1 cellular context compared by ENCODE assay signal in the genomic region with DNA sequence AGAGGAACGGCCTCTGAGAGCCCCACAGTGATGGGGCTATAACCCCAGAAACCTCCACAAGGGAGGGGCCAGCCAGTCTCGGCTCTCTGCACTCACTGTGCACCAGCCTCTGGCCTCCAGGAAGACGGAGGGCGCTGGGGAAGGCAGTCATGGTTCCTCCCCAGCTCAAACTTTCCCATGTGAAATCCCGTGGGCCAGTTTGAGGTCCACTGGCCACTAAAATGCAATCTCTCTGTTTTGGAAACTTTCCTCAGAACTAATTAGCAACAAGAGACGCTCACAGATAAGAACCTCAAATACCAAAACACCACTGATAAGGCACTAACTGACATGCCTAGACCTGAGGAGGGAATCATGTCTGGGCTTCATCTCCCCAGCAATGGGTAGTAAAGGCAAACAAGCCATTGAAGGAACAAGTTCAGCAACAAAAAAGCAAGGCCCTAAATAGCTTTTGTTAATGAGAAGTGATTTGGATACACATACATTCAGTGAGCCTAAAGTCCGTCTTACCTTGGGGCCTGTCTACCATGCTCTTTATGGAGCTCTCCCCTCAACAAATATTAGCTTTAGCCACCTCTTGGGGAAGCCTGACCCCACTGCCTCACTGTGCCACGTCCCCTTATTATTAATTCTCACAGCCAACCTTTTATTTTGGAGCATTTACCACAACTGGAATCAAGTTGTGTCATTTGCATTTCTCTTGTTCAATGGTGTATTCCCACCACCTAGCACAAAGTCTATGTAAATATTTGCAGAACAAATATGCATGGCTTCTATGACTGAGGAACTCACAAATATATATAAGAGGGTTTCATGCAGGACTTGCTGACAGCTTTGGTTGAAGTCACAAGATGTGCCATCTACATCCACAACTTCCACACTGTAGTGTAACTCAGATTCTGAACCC.
A peak's percentile ranks its signal among the peaks of the same experiment; 100 is the strongest.
TF ChIP-seq lines count a peak whose summit lies in the region.

No MANE protein-coding gene starts in this region.

TF ChIP-seq in HepG2, 621 proteins besides CTCF, POLR2A, EP300 and RAD21 (continued from another document and continues in another):
- TF ChIP-seq, protein P1, sequence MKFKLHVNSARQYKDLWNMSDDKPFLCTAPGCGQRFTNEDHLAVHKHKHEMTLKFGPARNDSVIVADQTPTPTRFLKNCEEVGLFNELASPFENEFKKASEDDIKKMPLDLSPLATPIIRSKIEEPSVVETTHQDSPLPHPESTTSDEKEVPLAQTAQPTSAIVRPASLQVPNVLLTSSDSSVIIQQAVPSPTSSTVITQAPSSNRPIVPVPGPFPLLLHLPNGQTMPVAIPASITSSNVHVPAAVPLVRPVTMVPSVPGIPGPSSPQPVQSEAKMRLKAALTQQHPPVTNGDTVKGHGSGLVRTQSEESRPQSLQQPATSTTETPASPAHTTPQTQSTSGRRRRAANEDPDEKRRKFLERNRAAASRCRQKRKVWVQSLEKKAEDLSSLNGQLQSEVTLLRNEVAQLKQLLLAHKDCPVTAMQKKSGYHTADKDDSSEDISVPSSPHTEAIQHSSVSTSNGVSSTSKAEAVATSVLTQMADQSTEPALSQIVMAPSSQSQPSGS (CRISPR knock-in tag; IDR thresholded peaks at IDR 0.05), result 0 out of 2 replicates have a peak, but pooled peaks have one; percentile 21
- TF ChIP-seq SMARCC2 (IDR thresholded peaks at IDR 0.05), result no peak
- no peak for TF ChIP-seq SNAI1 (CRISPR knock-in tag; IDR thresholded peaks at IDR 0.05; ENCODE audit: borderline replicate concordance)
- no peak for TF ChIP-seq PLRG1 (conservative IDR thresholded peaks at IDR 0.05)
- TF ChIP-seq, protein P2, sequence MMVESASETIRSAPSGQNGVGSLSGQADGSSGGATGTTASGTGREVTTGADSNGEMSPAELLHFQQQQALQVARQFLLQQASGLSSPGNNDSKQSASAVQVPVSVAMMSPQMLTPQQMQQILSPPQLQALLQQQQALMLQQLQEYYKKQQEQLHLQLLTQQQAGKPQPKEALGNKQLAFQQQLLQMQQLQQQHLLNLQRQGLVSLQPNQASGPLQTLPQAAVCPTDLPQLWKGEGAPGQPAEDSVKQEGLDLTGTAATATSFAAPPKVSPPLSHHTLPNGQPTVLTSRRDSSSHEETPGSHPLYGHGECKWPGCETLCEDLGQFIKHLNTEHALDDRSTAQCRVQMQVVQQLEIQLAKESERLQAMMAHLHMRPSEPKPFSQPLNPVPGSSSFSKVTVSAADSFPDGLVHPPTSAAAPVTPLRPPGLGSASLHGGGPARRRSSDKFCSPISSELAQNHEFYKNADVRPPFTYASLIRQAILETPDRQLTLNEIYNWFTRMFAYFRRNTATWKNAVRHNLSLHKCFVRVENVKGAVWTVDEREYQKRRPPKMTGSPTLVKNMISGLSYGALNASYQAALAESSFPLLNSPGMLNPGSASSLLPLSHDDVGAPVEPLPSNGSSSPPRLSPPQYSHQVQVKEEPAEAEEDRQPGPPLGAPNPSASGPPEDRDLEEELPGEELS (CRISPR knock-in tag; IDR thresholded peaks at IDR 0.05), result peak; percentile 62; the same call in 1 of the 2 replicates
- TF ChIP-seq, protein P3, sequence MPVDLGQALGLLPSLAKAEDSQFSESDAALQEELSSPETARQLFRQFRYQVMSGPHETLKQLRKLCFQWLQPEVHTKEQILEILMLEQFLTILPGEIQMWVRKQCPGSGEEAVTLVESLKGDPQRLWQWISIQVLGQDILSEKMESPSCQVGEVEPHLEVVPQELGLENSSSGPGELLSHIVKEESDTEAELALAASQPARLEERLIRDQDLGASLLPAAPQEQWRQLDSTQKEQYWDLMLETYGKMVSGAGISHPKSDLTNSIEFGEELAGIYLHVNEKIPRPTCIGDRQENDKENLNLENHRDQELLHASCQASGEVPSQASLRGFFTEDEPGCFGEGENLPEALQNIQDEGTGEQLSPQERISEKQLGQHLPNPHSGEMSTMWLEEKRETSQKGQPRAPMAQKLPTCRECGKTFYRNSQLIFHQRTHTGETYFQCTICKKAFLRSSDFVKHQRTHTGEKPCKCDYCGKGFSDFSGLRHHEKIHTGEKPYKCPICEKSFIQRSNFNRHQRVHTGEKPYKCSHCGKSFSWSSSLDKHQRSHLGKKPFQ (CRISPR knock-in tag; IDR thresholded peaks at IDR 0.05; ENCODE audit: insufficient replicate concordance), result peak; percentile 92
- TF ChIP-seq ZFP37 (CRISPR knock-in tag; IDR thresholded peaks at IDR 0.05; ENCODE audit: borderline replicate concordance), result 0 out of 2 replicates have a peak, but pooled peaks have one; percentile 24
- TF ChIP-seq, protein P4, sequence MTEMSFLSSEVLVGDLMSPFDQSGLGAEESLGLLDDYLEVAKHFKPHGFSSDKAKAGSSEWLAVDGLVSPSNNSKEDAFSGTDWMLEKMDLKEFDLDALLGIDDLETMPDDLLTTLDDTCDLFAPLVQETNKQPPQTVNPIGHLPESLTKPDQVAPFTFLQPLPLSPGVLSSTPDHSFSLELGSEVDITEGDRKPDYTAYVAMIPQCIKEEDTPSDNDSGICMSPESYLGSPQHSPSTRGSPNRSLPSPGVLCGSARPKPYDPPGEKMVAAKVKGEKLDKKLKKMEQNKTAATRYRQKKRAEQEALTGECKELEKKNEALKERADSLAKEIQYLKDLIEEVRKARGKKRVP (CRISPR knock-in tag; IDR thresholded peaks at IDR 0.05), result peak in 1 of 2 experiments; percentile 49; a peak in 2 of 4 replicates
- TF ChIP-seq CBFB (CRISPR knock-in tag; IDR thresholded peaks at IDR 0.05), result no peak
- TF ChIP-seq SMC3 (IDR thresholded peaks at IDR 0.05; ENCODE audit: low read length), result no peak
- TF ChIP-seq, protein P5, sequence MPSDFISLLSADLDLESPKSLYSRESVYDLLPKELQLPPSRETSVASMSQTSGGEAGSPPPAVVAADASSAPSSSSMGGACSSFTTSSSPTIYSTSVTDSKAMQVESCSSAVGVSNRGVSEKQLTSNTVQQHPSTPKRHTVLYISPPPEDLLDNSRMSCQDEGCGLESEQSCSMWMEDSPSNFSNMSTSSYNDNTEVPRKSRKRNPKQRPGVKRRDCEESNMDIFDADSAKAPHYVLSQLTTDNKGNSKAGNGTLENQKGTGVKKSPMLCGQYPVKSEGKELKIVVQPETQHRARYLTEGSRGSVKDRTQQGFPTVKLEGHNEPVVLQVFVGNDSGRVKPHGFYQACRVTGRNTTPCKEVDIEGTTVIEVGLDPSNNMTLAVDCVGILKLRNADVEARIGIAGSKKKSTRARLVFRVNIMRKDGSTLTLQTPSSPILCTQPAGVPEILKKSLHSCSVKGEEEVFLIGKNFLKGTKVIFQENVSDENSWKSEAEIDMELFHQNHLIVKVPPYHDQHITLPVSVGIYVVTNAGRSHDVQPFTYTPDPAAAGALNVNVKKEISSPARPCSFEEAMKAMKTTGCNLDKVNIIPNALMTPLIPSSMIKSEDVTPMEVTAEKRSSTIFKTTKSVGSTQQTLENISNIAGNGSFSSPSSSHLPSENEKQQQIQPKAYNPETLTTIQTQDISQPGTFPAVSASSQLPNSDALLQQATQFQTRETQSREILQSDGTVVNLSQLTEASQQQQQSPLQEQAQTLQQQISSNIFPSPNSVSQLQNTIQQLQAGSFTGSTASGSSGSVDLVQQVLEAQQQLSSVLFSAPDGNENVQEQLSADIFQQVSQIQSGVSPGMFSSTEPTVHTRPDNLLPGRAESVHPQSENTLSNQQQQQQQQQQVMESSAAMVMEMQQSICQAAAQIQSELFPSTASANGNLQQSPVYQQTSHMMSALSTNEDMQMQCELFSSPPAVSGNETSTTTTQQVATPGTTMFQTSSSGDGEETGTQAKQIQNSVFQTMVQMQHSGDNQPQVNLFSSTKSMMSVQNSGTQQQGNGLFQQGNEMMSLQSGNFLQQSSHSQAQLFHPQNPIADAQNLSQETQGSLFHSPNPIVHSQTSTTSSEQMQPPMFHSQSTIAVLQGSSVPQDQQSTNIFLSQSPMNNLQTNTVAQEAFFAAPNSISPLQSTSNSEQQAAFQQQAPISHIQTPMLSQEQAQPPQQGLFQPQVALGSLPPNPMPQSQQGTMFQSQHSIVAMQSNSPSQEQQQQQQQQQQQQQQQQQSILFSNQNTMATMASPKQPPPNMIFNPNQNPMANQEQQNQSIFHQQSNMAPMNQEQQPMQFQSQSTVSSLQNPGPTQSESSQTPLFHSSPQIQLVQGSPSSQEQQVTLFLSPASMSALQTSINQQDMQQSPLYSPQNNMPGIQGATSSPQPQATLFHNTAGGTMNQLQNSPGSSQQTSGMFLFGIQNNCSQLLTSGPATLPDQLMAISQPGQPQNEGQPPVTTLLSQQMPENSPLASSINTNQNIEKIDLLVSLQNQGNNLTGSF (CRISPR knock-in tag; IDR thresholded peaks at IDR 0.05), result no peak
- TF ChIP-seq ZNF572 (CRISPR knock-in tag; IDR thresholded peaks at IDR 0.05), result 0 out of 2 replicates have a peak, but pooled peaks have one; percentile 44
- TF ChIP-seq ELF3 (CRISPR knock-in tag; IDR thresholded peaks at IDR 0.05), result no peak
- peak; percentile 42; the same call in 1 of the 2 replicates for TF ChIP-seq RXRA (CRISPR knock-in tag; IDR thresholded peaks at IDR 0.05)
- 0 out of 2 replicates have a peak, but pooled peaks have one; percentile 49 for TF ChIP-seq ZNF879 (CRISPR knock-in tag; IDR thresholded peaks at IDR 0.05)
- TF ChIP-seq ZNF292 (CRISPR knock-in tag; IDR thresholded peaks at IDR 0.05; ENCODE audit: borderline replicate concordance, low read depth), result 0 out of 2 replicates have a peak, but pooled peaks have one; percentile 31
- TF ChIP-seq ZFX (CRISPR knock-in tag; IDR thresholded peaks at IDR 0.05; ENCODE audit: low read depth), result peak; percentile 52
- no peak for TF ChIP-seq JUN (CRISPR knock-in tag; IDR thresholded peaks at IDR 0.05)
- 0 out of 2 replicates have a peak, but pooled peaks have one; percentile 18 for TF ChIP-seq CBX5 (CRISPR knock-in tag; IDR thresholded peaks at IDR 0.05; ENCODE audit: borderline replicate concordance)
- TF ChIP-seq, protein P6, sequence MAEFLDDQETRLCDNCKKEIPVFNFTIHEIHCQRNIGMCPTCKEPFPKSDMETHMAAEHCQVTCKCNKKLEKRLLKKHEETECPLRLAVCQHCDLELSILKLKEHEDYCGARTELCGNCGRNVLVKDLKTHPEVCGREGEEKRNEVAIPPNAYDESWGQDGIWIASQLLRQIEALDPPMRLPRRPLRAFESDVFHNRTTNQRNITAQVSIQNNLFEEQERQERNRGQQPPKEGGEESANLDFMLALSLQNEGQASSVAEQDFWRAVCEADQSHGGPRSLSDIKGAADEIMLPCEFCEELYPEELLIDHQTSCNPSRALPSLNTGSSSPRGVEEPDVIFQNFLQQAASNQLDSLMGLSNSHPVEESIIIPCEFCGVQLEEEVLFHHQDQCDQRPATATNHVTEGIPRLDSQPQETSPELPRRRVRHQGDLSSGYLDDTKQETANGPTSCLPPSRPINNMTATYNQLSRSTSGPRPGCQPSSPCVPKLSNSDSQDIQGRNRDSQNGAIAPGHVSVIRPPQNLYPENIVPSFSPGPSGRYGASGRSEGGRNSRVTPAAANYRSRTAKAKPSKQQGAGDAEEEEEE (CRISPR knock-in tag; IDR thresholded peaks at IDR 0.05; ENCODE audit: borderline replicate concordance), result no peak
- TF ChIP-seq, protein P7, sequence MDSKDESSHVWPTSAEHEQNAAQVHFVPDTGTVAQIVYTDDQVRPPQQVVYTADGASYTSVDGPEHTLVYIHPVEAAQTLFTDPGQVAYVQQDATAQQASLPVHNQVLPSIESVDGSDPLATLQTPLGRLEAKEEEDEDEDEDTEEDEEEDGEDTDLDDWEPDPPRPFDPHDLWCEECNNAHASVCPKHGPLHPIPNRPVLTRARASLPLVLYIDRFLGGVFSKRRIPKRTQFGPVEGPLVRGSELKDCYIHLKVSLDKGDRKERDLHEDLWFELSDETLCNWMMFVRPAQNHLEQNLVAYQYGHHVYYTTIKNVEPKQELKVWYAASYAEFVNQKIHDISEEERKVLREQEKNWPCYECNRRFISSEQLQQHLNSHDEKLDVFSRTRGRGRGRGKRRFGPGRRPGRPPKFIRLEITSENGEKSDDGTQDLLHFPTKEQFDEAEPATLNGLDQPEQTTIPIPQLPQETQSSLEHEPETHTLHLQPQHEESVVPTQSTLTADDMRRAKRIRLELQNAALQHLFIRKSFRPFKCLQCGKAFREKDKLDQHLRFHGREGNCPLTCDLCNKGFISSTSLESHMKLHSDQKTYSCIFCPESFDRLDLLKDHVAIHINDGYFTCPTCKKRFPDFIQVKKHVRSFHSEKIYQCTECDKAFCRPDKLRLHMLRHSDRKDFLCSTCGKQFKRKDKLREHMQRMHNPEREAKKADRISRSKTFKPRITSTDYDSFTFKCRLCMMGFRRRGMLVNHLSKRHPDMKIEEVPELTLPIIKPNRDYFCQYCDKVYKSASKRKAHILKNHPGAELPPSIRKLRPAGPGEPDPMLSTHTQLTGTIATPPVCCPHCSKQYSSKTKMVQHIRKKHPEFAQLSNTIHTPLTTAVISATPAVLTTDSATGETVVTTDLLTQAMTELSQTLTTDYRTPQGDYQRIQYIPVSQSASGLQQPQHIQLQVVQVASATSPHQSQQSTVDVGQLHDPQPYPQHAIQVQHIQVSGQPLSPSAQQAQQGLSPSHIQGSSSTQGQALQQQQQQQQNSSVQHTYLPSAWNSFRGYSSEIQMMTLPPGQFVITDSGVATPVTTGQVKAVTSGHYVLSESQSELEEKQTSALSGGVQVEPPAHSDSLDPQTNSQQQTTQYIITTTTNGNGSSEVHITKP (CRISPR knock-in tag; IDR thresholded peaks at IDR 0.05; ENCODE audit: low read depth), result no peak; the same call in 1 of the 2 replicates
- TF ChIP-seq POLR2G (IDR thresholded peaks at IDR 0.05; ENCODE audit: low read depth, low read length), result peak; percentile 46
- peak; percentile 78 for TF ChIP-seq NCOA2 (CRISPR knock-in tag; IDR thresholded peaks at IDR 0.05)
- TF ChIP-seq, protein P8, sequence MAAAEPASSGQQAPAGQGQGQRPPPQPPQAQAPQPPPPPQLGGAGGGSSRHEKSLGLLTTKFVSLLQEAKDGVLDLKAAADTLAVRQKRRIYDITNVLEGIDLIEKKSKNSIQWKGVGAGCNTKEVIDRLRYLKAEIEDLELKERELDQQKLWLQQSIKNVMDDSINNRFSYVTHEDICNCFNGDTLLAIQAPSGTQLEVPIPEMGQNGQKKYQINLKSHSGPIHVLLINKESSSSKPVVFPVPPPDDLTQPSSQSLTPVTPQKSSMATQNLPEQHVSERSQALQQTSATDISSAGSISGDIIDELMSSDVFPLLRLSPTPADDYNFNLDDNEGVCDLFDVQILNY (CRISPR knock-in tag; conservative IDR thresholded peaks at IDR 0.05), result no peak
- TF ChIP-seq FOXO1 (CRISPR knock-in tag; IDR thresholded peaks at IDR 0.05), result peak; percentile 22; the same call in 1 of the 2 replicates
- TF ChIP-seq ZNF430 (CRISPR knock-in tag; IDR thresholded peaks at IDR 0.05), result peak; percentile 58; the same call in 1 of the 2 replicates
- no peak for TF ChIP-seq ZNF746 (CRISPR knock-in tag; IDR thresholded peaks at IDR 0.05)
- TF ChIP-seq MAZ (IDR thresholded peaks at IDR 0.05; ENCODE audit: borderline replicate concordance, low read depth, low read length), result no peak
- no peak for TF ChIP-seq MAZ (CRISPR knock-in tag; IDR thresholded peaks at IDR 0.05; ENCODE audit: low read depth)
- no peak for TF ChIP-seq ISX (CRISPR knock-in tag; conservative IDR thresholded peaks at IDR 0.05)
- no peak for TF ChIP-seq U2AF1 (optimal IDR thresholded peaks at IDR 0.05; ENCODE audit: low read depth, low read length)
- TF ChIP-seq, protein P9, sequence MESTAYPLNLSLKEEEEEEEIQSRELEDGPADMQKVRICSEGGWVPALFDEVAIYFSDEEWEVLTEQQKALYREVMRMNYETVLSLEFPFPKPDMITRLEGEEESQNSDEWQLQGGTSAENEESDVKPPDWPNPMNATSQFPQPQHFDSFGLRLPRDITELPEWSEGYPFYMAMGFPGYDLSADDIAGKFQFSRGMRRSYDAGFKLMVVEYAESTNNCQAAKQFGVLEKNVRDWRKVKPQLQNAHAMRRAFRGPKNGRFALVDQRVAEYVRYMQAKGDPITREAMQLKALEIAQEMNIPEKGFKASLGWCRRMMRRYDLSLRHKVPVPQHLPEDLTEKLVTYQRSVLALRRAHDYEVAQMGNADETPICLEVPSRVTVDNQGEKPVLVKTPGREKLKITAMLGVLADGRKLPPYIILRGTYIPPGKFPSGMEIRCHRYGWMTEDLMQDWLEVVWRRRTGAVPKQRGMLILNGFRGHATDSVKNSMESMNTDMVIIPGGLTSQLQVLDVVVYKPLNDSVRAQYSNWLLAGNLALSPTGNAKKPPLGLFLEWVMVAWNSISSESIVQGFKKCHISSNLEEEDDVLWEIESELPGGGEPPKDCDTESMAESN (CRISPR knock-in tag; conservative IDR thresholded peaks at IDR 0.05), result 0 out of 2 replicates have a peak, but pooled peaks have one; percentile 20
- no peak for TF ChIP-seq ZNF501 (CRISPR knock-in tag; IDR thresholded peaks at IDR 0.05)
